17 cellular contexts compared by ENCODE assay signal in the genomic region with DNA sequence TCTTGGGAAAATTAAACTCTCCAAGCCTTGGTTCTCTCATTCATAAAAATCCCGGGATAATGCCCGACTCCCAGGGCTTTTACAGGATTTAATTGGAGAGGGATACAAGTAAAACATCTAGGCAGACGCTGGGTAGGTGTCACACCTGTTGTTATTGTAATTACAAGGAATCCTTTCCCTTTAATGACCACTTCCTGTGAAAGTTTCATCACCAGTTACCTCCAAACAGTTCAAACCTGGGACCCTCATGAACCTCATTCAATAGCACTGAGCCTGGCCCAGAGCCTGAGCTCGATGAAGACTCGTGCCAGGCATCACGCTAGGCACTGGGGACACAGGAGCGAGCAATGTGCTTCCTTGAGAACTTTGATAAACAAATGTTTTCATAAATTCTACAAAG. TPM values are rescaled to one million over a fixed set of nuclear protein-coding genes. Genes with fewer than 3 reads are reported as not detected.
DNase-seq lines count a peak whose midpoint lies in the region; ATAC-seq and TF ChIP-seq lines count a peak whose summit lies in the region.
"Had no signal": no experiment of that assay in that cellular context is flagged by ENCODE, and none has a peak within 500 bp of the region (broad histone marks: within the 10 kb centered on the region; RNA-seq: fewer than 3 reads in every experiment).

No MANE protein-coding gene starts in this region.

- H3K9ac ChIP-seq in HUES48 (ENCODE audit: low read depth, low read length): no peak overlapping the region

- peak overlapping the region in 5 of 8 donors; percentile 39 to 65 (median 48) for H3K4me3 Mint-ChIP-seq in CD4-positive, alpha-beta memory T cell
- no peak overlapping the region for H3K4me3 Mint-ChIP-seq in MCF 10A (ENCODE audit: unreplicated experiment)

- H3K4me1 ChIP-seq in CD4-positive, alpha-beta memory T cell (ENCODE audit: insufficient read depth, low read length): peaks cover 33% of the 10 kb centered on the region
- H3K4me1 ChIP-seq in HUES48 (ENCODE audit: control insufficient read depth, insufficient read depth, low read length) (peaks cover 25% of the 10 kb centered on the region), left ventricle myocardium inferior (peaks cover 50% of the 10 kb centered on the region), ovary (ENCODE audit: insufficient read depth) (peaks cover 15% of the 10 kb centered on the region)

- no peak overlapping the region for H3K27ac ChIP-seq in CD4-positive, alpha-beta memory T cell (ENCODE audit: low read depth, low read length)
- peak overlapping the region; percentile 59 for H3K27ac ChIP-seq in HUES48 (ENCODE audit: low read depth, low read length)
- H3K27ac ChIP-seq in left ventricle myocardium inferior (replicated peaks): peak overlapping the region; percentile 97
- peak overlapping the region; percentile 71 to 78 for H3K27ac ChIP-seq in ovary
- H3K27ac ChIP-seq: HL-60 had no signal

- no TSS peak for BruUV-seq in MCF 10A (replicated peaks; lab: Mats Ljungman, UMichigan)

- H3K27me3 Mint-ChIP-seq in CD4-positive, alpha-beta memory T cell: no peaks in the 10 kb centered on the region
- H3K27me3 Mint-ChIP-seq in MCF 10A (ENCODE audit: insufficient read depth, unreplicated experiment): no peaks in the 10 kb centered on the region
- H3K27me3 Mint-ChIP-seq: B cell had no signal

- H3K27me3 ChIP-seq in CD4-positive, alpha-beta memory T cell (ENCODE audit: insufficient read depth, low read length): no peaks in the 10 kb centered on the region
- no peaks in the 10 kb centered on the region for H3K27me3 ChIP-seq in HUES48 (ENCODE audit: control insufficient read depth, insufficient read depth, low read length)
- H3K27me3 ChIP-seq in left ventricle myocardium inferior (ENCODE audit: low read depth): no peaks in the 10 kb centered on the region
- no peaks in the 10 kb centered on the region for H3K27me3 ChIP-seq in ovary
- H3K27me3 ChIP-seq: stomach had no signal

- no peaks in the 10 kb centered on the region for H3K9me3 ChIP-seq in CD4-positive, alpha-beta memory T cell (ENCODE audit: control insufficient read depth in 1 of 2, low read length in 2 of 2)
- H3K9me3 ChIP-seq in HUES48 (ENCODE audit: control insufficient read depth, insufficient read depth, low read length) (no peaks in the 10 kb centered on the region), left ventricle myocardium inferior (replicated peaks) (no peaks in the 10 kb centered on the region), ovary (no peaks in the 10 kb centered on the region)
- H3K9me3 ChIP-seq: stomach had no signal

- peaks cover 4 to 7% of the 10 kb centered on the region in 2 donors for H3K36me3 Mint-ChIP-seq in CD4-positive, alpha-beta memory T cell
- no peaks in the 10 kb centered on the region for H3K36me3 Mint-ChIP-seq in MCF 10A (ENCODE audit: insufficient read depth, unreplicated experiment)

- TF ChIP-seq EP300 in ovary (IDR thresholded peaks at IDR 0.05): no peak

- 70 to 74% (median 72%) methylated on average over 7 of the region's 7 CpGs for WGBS in ovary, 3 donors

- H3K36me3 ChIP-seq in CD4-positive, alpha-beta memory T cell (ENCODE audit: insufficient read depth, low read length): no peaks in the 10 kb centered on the region
- H3K36me3 ChIP-seq in HUES48 (ENCODE audit: control insufficient read depth, insufficient read depth, low read length) (no peaks in the 10 kb centered on the region), left ventricle myocardium inferior (no peaks in the 10 kb centered on the region), ovary (no peaks in the 10 kb centered on the region)
- H3K36me3 ChIP-seq: stomach had no signal

- CTCF ChIA-PET in CD4-positive, alpha-beta memory T cell (lab: Charles Lee; ENCODE audit: partially characterized antibody): interaction anchor here (0.9 to 1.1 kb wide), 3 partner anchors 31 to 56 kb away, joined by 3 read pairs; no protein-coding TSS in a partner anchor
- CTCF ChIA-PET in MCF 10A (lab: Yijun Ruan, JAX): interaction anchor here (0.9 to 1.9 kb wide), 4 partner anchors 8 to 56 kb away, joined by 3 to 7 read pairs (median 4); no protein-coding TSS in a partner anchor

- intact Hi-C loops in CD4-positive, alpha-beta memory T cell (cut with micrococcal nuclease): no loop called here
- intact Hi-C loops in left ventricle myocardium inferior (cut with micrococcal nuclease): no loop called here
- intact Hi-C loops in ovary (cut with DNase I): loop anchor here in 1 of 4 donors (1.0 to 5.0 kb wide), 2 partner anchors 40 to 233 kb away; partner anchors contain the start of gene ANAPC13
- intact Hi-C loops in MCF 10A (cut with micrococcal nuclease): no loop called here

- H3K9me3 Mint-ChIP-seq in CD4-positive, alpha-beta memory T cell: no peaks in the 10 kb centered on the region
- H3K9me3 Mint-ChIP-seq in MCF 10A (ENCODE audit: unreplicated experiment): no peaks in the 10 kb centered on the region
- H3K9me3 Mint-ChIP-seq: T-helper 1 cell treated with Interleukin-12 subunit alpha and Interleukin-12 subunit beta and Interleukin-4 antibody, amounts not matched to agents 30 μg/mL and 1 μg/mL, for 36 hours had no signal

- no peak for TF ChIP-seq POLR2A in ovary (IDR thresholded peaks at IDR 0.05)

- TF ChIP-seq CTCF in left ventricle myocardium inferior (IDR thresholded peaks at IDR 0.05; ENCODE audit: borderline replicate concordance) (no peak), ovary (IDR thresholded peaks at IDR 0.05) (no peak), MCF 10A (IDR thresholded peaks at IDR 0.05; ENCODE audit: unreplicated experiment) (no peak)

- peak overlapping the region in 3 of 7 donors; percentile 17 to 87 (median 48) for H3K27ac Mint-ChIP-seq in CD4-positive, alpha-beta memory T cell
- no peak overlapping the region for H3K27ac Mint-ChIP-seq in MCF 10A (ENCODE audit: low read depth, unreplicated experiment)
- H3K27ac Mint-ChIP-seq: progenitor cell of endocrine pancreas; T-helper 1 cell treated with Interleukin-12 subunit alpha and Interleukin-12 subunit beta and Interleukin-4 antibody, amounts not matched to agents 30 μg/mL and 1 μg/mL, for 36 hours had no signal

- H3K4me1 Mint-ChIP-seq in CD4-positive, alpha-beta memory T cell: peaks cover 27 to 57% (median 41%) of the 10 kb centered on the region in 4 donors
- H3K4me1 Mint-ChIP-seq in MCF 10A (ENCODE audit: insufficient read depth, unreplicated experiment): no peaks in the 10 kb centered on the region

- no peak for DNase-seq in CD4-positive, alpha-beta memory T cell
- no peak for DNase-seq in left ventricle myocardium inferior
- DNase-seq in ovary: no peak
- DNase-seq in GF-D8 (lab: John Stamatoyannopoulos, UW): no peak
- DNase-seq in MCF 10A (ENCODE audit: unreplicated experiment): no peak
- DNase-seq: activated effector memory CD4-positive, alpha-beta T cell treated with Interleukin-2 at 50 U/mL for 16 hours; anterior cingulate cortex; NCI-H187 treated with DMSO at 0.1 percent for 48 hours; NCI-H526; stimulated activated CD4-positive, alpha-beta T cell treated with anti-CD3 and anti-CD28 coated beads, Interleukin-15, amount 100 ng/mL, for 24 hours; stomach had no signal

- no peak for ATAC-seq in HG02642 (IDR thresholded peaks at IDR 0.05; ENCODE audit: poor library complexity, unreplicated experiment)

- no peak overlapping the region for H3K4me3 ChIP-seq in CD4-positive, alpha-beta memory T cell (ENCODE audit: low read length in 2 of 2)
- H3K4me3 ChIP-seq in HUES48 (ENCODE audit: low read depth, low read length) (no peak overlapping the region), left ventricle myocardium inferior (no peak overlapping the region), ovary (no peak overlapping the region)
- H3K4me3 ChIP-seq: stomach had no signal

- POLR2A ChIA-PET in CD4-positive, alpha-beta memory T cell (lab: Charles Lee; ENCODE audit: partially characterized antibody): interaction anchor here (4.1 kb wide), 1 partner anchor 233 kb away, joined by 28 read pairs; the partner anchor contains the start of genes ANAPC13 and CEP63
- POLR2A ChIA-PET in MCF 10A (lab: Yijun Ruan, JAX): interaction anchor here (0.7 to 1.6 kb wide), 3 partner anchors 11 to 40 kb away, joined by 3 read pairs; no protein-coding TSS in a partner anchor

RNA-seq across cellular contexts. Expression of gene RYK, which starts 2.1 kb away (rescaled TPM):
- total RNA-seq in CD4-positive, alpha-beta memory T cell: 10 to 100 TPM; 44.7 to 47.9 TPM
- 1 to 10 TPM; 4.8 to 9.8 TPM for polyA plus RNA-seq in CD4-positive, alpha-beta memory T cell
- total RNA-seq in left ventricle myocardium inferior: 32.3 TPM
- 100 to 1,000 TPM; 100 to 171 (median 125) TPM for total RNA-seq in ovary
- polyA plus RNA-seq in ovary: 10 to 100 TPM; 78.1 to 94.9 TPM
- total RNA-seq in MCF 10A (2022): 76.1 and 79.8 TPM in 2 replicates
